18 cellular contexts compared by ENCODE assay signal in genomic region chr6:134309227-134309626, GRCh38. TPM values are rescaled to one million over a fixed set of nuclear protein-coding genes. Genes with fewer than 3 reads are reported as not detected.
A peak's percentile ranks its signal among the peaks of the same experiment; 100 is the strongest.
DNase-seq lines count a peak whose midpoint lies in the region; ATAC-seq and TF ChIP-seq lines count a peak whose summit lies in the region.
"Had no signal": no experiment of that assay in that cellular context is flagged by ENCODE, and none has a peak within 500 bp of the region (broad histone marks: within the 10 kb centered on the region; RNA-seq: fewer than 3 reads in every experiment).

No MANE protein-coding gene starts in this region.

- peaks cover 31% of the 10 kb centered on the region for H3K4me1 Mint-ChIP-seq in GM23338

- CTCF ChIA-PET in mammary epithelial cell (lab: Charles Lee; ENCODE audit: low non-redundant PET) = no interaction called here

- H3K79me2 ChIP-seq in GM23338 (replicated peaks; ENCODE audit: insufficient read depth) (no peaks in the 10 kb centered on the region), mammary epithelial cell (ENCODE audit: insufficient read depth, low read length) (no peaks in the 10 kb centered on the region)

- intact Hi-C loops in mammary epithelial cell (cut with micrococcal nuclease) = no loop called here

- H3K36me3 ChIP-seq in GM23338 (ENCODE audit: insufficient read depth) (no peaks in the 10 kb centered on the region), mammary epithelial cell (ENCODE audit: insufficient read depth, low read length) (no peaks in the 10 kb centered on the region), SJCRH30 (no peaks in the 10 kb centered on the region)
- H3K36me3 ChIP-seq: SJSA1 had no signal

- H3K9me3 ChIP-seq in mammary epithelial cell (replicated peaks; ENCODE audit: insufficient read depth, low read length) (no peaks in the 10 kb centered on the region), SJCRH30 (replicated peaks) (no peaks in the 10 kb centered on the region)
- H3K9me3 ChIP-seq: SJSA1 had no signal

- no peaks in the 10 kb centered on the region for H3K9me2 ChIP-seq in GM23338 (ENCODE audit: insufficient read depth)

- no peaks in the 10 kb centered on the region for H4K20me1 ChIP-seq in GM23338 (replicated peaks; ENCODE audit: insufficient read depth)
- H4K20me1 ChIP-seq in mammary epithelial cell (ENCODE audit: insufficient read depth, low read length) = no peaks in the 10 kb centered on the region

- H3K27ac ChIP-seq in GM23338 (ENCODE audit: low read depth) (no peak overlapping the region), mammary epithelial cell (ENCODE audit: insufficient read depth, low read depth, low read length) (no peak overlapping the region), SJCRH30 (no peak overlapping the region)
- H3K27ac ChIP-seq: HL-60, PC-9, SJSA1 had no signal

- WGBS in mammary epithelial cell (ENCODE audit: low coverage, missing lambda C conversion rate) = 74% methylated on average over 3 of the region's 3 CpGs

- H3K4me2 ChIP-seq in GM23338 (no peak overlapping the region), mammary epithelial cell (ENCODE audit: insufficient read depth, low read depth, low read length) (no peak overlapping the region)
- H3K4me2 ChIP-seq: PC-9 had no signal

- H3K9ac ChIP-seq in mammary epithelial cell (ENCODE audit: insufficient read depth, low read length) = no peak overlapping the region

- DNase-seq in GM23338 (ENCODE audit: low spot score) (no peak), mammary epithelial cell (no peak), medulla oblongata (ENCODE audit: extremely low spot score) (peak; percentile 38), superior temporal gyrus (ENCODE audit: extremely low spot score) (peak; percentile 67), SJCRH30 (no peak)
- no peak for DNase-seq in activated CD4-positive, alpha-beta T cell treated with anti-CD3 and anti-CD28 coated beads, Interleukin-2, amount 50 U/mL, for 1 hour
- DNase-seq: COR-L47, HCEC 1CT, KBM-7, NCI-H1048, NCI-H1436 treated with DMSO at 0.1 percent for 48 hours, NCI-H2029 treated with DMSO at 0.1 percent for 48 hours, NCI-H510A treated with DMSO at 0.1 percent for 48 hours, NCI-H82, PC-9 had no signal

- dilution Hi-C loops in mammary epithelial cell (cut with HindIII; ENCODE audit: low sequenced_read_pairs) = no loop called here

- H3F3A ChIP-seq in GM23338 (replicated peaks; ENCODE audit: low read depth) = no peaks in the 10 kb centered on the region

- no peak overlapping the region for H3K4me3 Mint-ChIP-seq in GM23338

- ATAC-seq in GM23338 (no peak), GM21526 (IDR thresholded peaks at IDR 0.05; ENCODE audit: low FRiP score, unreplicated experiment) (no peak)

- in situ Hi-C loops in mammary epithelial cell (cut with MboI; ENCODE audit: low sequenced_read_pairs in 2 of 2) = no loop called here

- H3K27me3 ChIP-seq in GM23338 (ENCODE audit: insufficient read depth) (no peaks in the 10 kb centered on the region; the same call in 1 of the 2 replicates), mammary epithelial cell (ENCODE audit: insufficient read depth, low read length) (no peaks in the 10 kb centered on the region), SJCRH30 (0 out of 2 replicates have a peak, but pooled peaks cover 4% of the 10 kb centered on the region)

- no peak overlapping the region for H3K27ac Mint-ChIP-seq in GM23338

- H3K4me1 ChIP-seq in GM23338 (ENCODE audit: insufficient read depth) (peaks cover 21% of the 10 kb centered on the region), mammary epithelial cell (ENCODE audit: insufficient read depth, low read length) (no peaks in the 10 kb centered on the region), SJCRH30 (no peaks in the 10 kb centered on the region)
- H3K4me1 ChIP-seq: SJSA1 had no signal

- H3K4me3 ChIP-seq in GM23338 (no peak overlapping the region), mammary epithelial cell (replicated peaks in 1 of 3; ENCODE audit: insufficient read depth in 1 of 3, low read depth in 2 of 3, low read length in 3 of 3) (no peak overlapping the region), SJCRH30 (no peak overlapping the region)
- H3K4me3 ChIP-seq: PC-9, SJSA1 had no signal

- peaks cover 12% of the 10 kb centered on the region for H3K27me3 Mint-ChIP-seq in GM23338 (ENCODE audit: insufficient read depth, low read depth, poor library complexity)

- no TSS peak for BruUV-seq in mammary epithelial cell (replicated peaks; lab: Mats Ljungman, UMichigan)

- TF ChIP-seq CTCF in GM23338 (conservative IDR thresholded peaks at IDR 0.05; ENCODE audit: low read depth in 2 of 2) (no peak), mammary epithelial cell (conservative IDR thresholded peaks at IDR 0.05 in 1 of 2, IDR thresholded peaks at IDR 0.05 in 1 of 2; ENCODE audit: extremely low read depth in 1 of 2, insufficient read depth in 1 of 2, low read depth in 1 of 2, low read length in 2 of 2) (no peak)

- H3K36me3 Mint-ChIP-seq in GM23338 (ENCODE audit: low read depth) = no peaks in the 10 kb centered on the region

- H2AFZ ChIP-seq in GM23338 (peak overlapping the region; percentile 12; the same call in 1 of the 2 replicates), mammary epithelial cell (ENCODE audit: low read depth, low read length) (peak overlapping the region; percentile 43)
- H2AFZ ChIP-seq: PC-9 had no signal

- no peaks in the 10 kb centered on the region for H3K9me3 Mint-ChIP-seq in GM23338

TF ChIP-seq in GM23338, 12 proteins besides CTCF, POLR2A, EP300 and RAD21:
- TF ChIP-seq NANOG (IDR thresholded peaks at IDR 0.05; ENCODE audit: borderline replicate concordance) = no peak
- no peak for TF ChIP-seq ZNF114 (CRISPR knock-in tag; IDR thresholded peaks at IDR 0.05)
- TF ChIP-seq ETS1 (IDR thresholded peaks at IDR 0.05) = no peak

RNA-seq across cellular contexts. Expression of gene SGK1, which starts 8.7 kb away (rescaled TPM):
- 34.2 and 37.2 TPM in 2 replicates for total RNA-seq in GM23338 (2014; rRNA removed; shearing (Covaris generic))
- polyA plus RNA-seq in GM23338 (2016; fragmentation: Nextera tagmentation; extraction: Ambion mirVana) = 15.0 and 16.3 TPM in 2 replicates
- total RNA-seq in mammary epithelial cell = 100 to 1,000 TPM in 1 of 2 donors, 10 to 100 TPM in 1; 84.5 to 755 TPM
- 130 TPM for polyA plus RNA-seq in mammary epithelial cell
- 255 TPM for polyA minus RNA-seq in mammary epithelial cell
- total RNA-seq in SJCRH30 (2014; rRNA removed; shearing (Covaris generic)) = 1.6 and 1.7 TPM in 2 replicates

Comparison
In these comparisons a context has a peak if more than half of its experiments do, and no peak if none do; other contexts are left out.
1. DNase-seq: peak in medulla oblongata (single experiment) and superior temporal gyrus (single experiment); none in GM23338 (single experiment), mammary epithelial cell (single experiment), activated CD4-positive, alpha-beta T cell treated with anti-CD3 and anti-CD28 coated beads, Interleukin-2, amount 50 U/mL, for 1 hour (single experiment) and SJCRH30 (0 of 2).
2. RNA of gene SGK1, which starts 8.7 kb away (total RNA-seq): 84.5 to 755 TPM in mammary epithelial cell and 34.2 to 37.2 TPM in GM23338; 1.6 to 1.7 TPM in SJCRH30; every median in the first group is over 10 times any median in the second.